15 cellular contexts compared by ENCODE assay signal in the genomic region with DNA sequence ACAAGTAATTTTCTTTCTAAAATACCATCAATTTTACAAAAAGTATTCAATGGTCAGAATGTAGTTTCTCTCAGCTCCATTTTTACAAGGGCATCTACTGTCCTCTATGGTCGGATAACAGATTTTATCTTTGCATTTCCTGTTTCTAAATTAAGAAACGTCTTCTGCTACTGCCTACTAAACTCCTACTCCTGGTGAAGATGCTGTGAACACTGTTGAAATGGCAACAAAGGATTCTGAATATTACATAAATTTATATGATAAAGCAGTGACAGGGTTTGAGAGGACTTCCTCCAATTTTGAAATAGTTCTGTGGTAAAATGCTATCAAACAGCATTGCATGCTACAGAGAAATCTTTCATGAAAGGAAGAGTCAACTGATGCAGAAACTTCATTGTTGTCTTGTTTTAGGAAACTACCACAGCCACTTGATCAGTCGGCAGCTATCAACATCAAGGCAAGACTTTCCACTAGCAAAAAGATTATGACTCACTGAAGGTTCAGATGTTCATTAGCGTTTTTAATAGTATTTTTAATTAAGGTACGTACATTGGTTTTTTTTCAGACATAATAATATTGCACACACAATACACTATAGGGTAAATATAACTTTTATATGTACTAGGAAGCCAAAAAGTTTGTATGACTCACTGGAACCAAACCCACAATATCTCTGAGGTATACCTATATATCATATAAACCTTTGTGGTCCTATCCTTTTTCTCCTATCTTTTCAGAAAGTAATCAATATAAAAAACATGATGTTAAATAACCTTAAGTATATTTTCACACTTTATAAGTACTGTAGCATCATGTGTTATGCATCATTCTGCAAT.
DNase-seq lines count a peak whose midpoint lies in the region; ATAC-seq and TF ChIP-seq lines count a peak whose summit lies in the region.
"Had no signal": no experiment of that assay in that cellular context is flagged by ENCODE, and none has a peak within 500 bp of the region (broad histone marks: within the 10 kb centered on the region; RNA-seq: fewer than 3 reads in every experiment).

No MANE protein-coding gene starts in this region.

- no peak overlapping the region for H2AFZ ChIP-seq in PC-9

- H3K4me1 ChIP-seq in PC-9 (replicated peaks; ENCODE audit: insufficient read depth), result no peaks in the 10 kb centered on the region

- peak; percentile 52 for ATAC-seq in activated T-helper 17 cell treated with anti-CD3 and anti-CD28 coated beads, Interleukin-2, amount 50 U/mL, for 72 hours (replicated peaks)
- ATAC-seq in stimulated activated effector memory CD8-positive, alpha-beta T cell treated with anti-CD3 and anti-CD28 coated beads, Interleukin-12 subunit alpha, Interleukin-12 subunit beta, amount 100 ng/mL, for 72 hours, result peak; percentile 55
- no peak for ATAC-seq in HG03342 (IDR thresholded peaks at IDR 0.05; ENCODE audit: unreplicated experiment)
- ATAC-seq: gastroesophageal sphincter, Panc1 had no signal

- H3K4me1 Mint-ChIP-seq in activated naive CD4-positive, alpha-beta T cell treated with anti-CD3 and anti-CD28 coated beads, Interleukin-2, amount 10 ng/mL, durations not matched to agents 7 days and 5 days, result peaks cover 19% of the 10 kb centered on the region
- H3K4me1 Mint-ChIP-seq in activated T-helper 17 cell treated with anti-CD3 and anti-CD28 coated beads, Interleukin-2, amount 50 U/mL, for 72 hours, result peaks cover 17% of the 10 kb centered on the region
- peaks cover 5% of the 10 kb centered on the region for H3K4me1 Mint-ChIP-seq in stimulated activated effector memory CD8-positive, alpha-beta T cell treated with anti-CD3 and anti-CD28 coated beads, Interleukin-12 subunit alpha, Interleukin-12 subunit beta, amount 100 ng/mL, for 72 hours
- H3K4me1 Mint-ChIP-seq: nephron had no signal

- H3K9me3 Mint-ChIP-seq in activated naive CD4-positive, alpha-beta T cell treated with anti-CD3 and anti-CD28 coated beads, Interleukin-2, amount 10 ng/mL, durations not matched to agents 7 days and 5 days, result no peaks in the 10 kb centered on the region
- H3K9me3 Mint-ChIP-seq in activated T-helper 17 cell treated with anti-CD3 and anti-CD28 coated beads, Interleukin-2, amount 50 U/mL, for 72 hours, result no peaks in the 10 kb centered on the region
- no peaks in the 10 kb centered on the region for H3K9me3 Mint-ChIP-seq in stimulated activated effector memory CD8-positive, alpha-beta T cell treated with anti-CD3 and anti-CD28 coated beads, Interleukin-12 subunit alpha, Interleukin-12 subunit beta, amount 100 ng/mL, for 72 hours
- H3K9me3 Mint-ChIP-seq: nephron had no signal

- H3K36me3 Mint-ChIP-seq in activated naive CD4-positive, alpha-beta T cell treated with anti-CD3 and anti-CD28 coated beads, Interleukin-2, amount 10 ng/mL, durations not matched to agents 7 days and 5 days, result peaks cover 26% of the 10 kb centered on the region
- peaks cover 25% of the 10 kb centered on the region for H3K36me3 Mint-ChIP-seq in activated T-helper 17 cell treated with anti-CD3 and anti-CD28 coated beads, Interleukin-2, amount 50 U/mL, for 72 hours (ENCODE audit: low read depth)
- peaks cover 17% of the 10 kb centered on the region for H3K36me3 Mint-ChIP-seq in stimulated activated effector memory CD8-positive, alpha-beta T cell treated with anti-CD3 and anti-CD28 coated beads, Interleukin-12 subunit alpha, Interleukin-12 subunit beta, amount 100 ng/mL, for 72 hours

- peaks cover 13% of the 10 kb centered on the region; the same call in 1 of the 2 replicates for H3F3A ChIP-seq in PC-9 (ENCODE audit: insufficient read depth, low read depth)

- H3K4me3 Mint-ChIP-seq in activated naive CD4-positive, alpha-beta T cell treated with anti-CD3 and anti-CD28 coated beads, Interleukin-2, amount 10 ng/mL, durations not matched to agents 7 days and 5 days, result no peak overlapping the region
- no peak overlapping the region for H3K4me3 Mint-ChIP-seq in activated T-helper 17 cell treated with anti-CD3 and anti-CD28 coated beads, Interleukin-2, amount 50 U/mL, for 72 hours
- no peak overlapping the region for H3K4me3 Mint-ChIP-seq in stimulated activated effector memory CD8-positive, alpha-beta T cell treated with anti-CD3 and anti-CD28 coated beads, Interleukin-12 subunit alpha, Interleukin-12 subunit beta, amount 100 ng/mL, for 72 hours
- H3K4me3 Mint-ChIP-seq: nephron had no signal

- no peak overlapping the region for H3K4me2 ChIP-seq in PC-9

- no peak for TF ChIP-seq CTCF in PC-9 (conservative IDR thresholded peaks at IDR 0.05)

- POLR2A ChIA-PET in PC-9 (lab: Charles Lee; ENCODE audit: unreplicated experiment), result interaction anchor here (0.7 kb wide), 1 partner anchor 9 kb away, joined by 5 read pairs; no protein-coding TSS in a partner anchor

- no peaks in the 10 kb centered on the region; the same call in 1 of the 2 replicates for H4K20me1 ChIP-seq in PC-9 (ENCODE audit: insufficient read depth)

- no peaks in the 10 kb centered on the region for H3K9me3 ChIP-seq in PC-9 (ENCODE audit: insufficient read depth, low read depth)
- H3K9me3 ChIP-seq: gastroesophageal sphincter had no signal

- H3K4me3 ChIP-seq in PC-9, result no peak overlapping the region
- H3K4me3 ChIP-seq: gastroesophageal sphincter had no signal

- no TSS peak for BruUV-seq in PC-9 (replicated peaks; lab: Mats Ljungman, UMichigan)

- no peak for DNase-seq in activated naive CD4-positive, alpha-beta T cell treated with anti-CD3 and anti-CD28 coated beads, Interleukin-2, amount 10 ng/mL, durations not matched to agents 7 days and 5 days
- no peak for DNase-seq in activated naive CD4-positive, alpha-beta T cell treated with anti-CD3 and anti-CD28 coated beads, Interleukin-2, amount 50 U/mL, for 16 hours
- DNase-seq in M059J (ENCODE audit: low read depth), result peak; percentile 41
- no peak for DNase-seq in stimulated activated effector memory CD8-positive, alpha-beta T cell treated with anti-CD3 and anti-CD28 coated beads, Interleukin-12 subunit alpha, Interleukin-12 subunit beta, amount 100 ng/mL, for 72 hours (ENCODE audit: low spot score in 2 of 2)
- no peak for DNase-seq in PC-9
- DNase-seq in NCI-H1092 treated with DMSO at 0.1 percent for 48 hours (lab: John Stamatoyannopoulos, UW), result no peak
- DNase-seq: activated CD8-positive, alpha-beta memory T cell treated with anti-CD3 and anti-CD28 coated beads, Interleukin-2, amount 50 U/mL, for 48 hours; GDM1; NCI-H2171; T1000 had no signal

- no peak overlapping the region for H3K27ac ChIP-seq in PC-9
- H3K27ac ChIP-seq: gastroesophageal sphincter had no signal

- H3K27me3 ChIP-seq in PC-9 (ENCODE audit: insufficient read depth, low read depth), result no peaks in the 10 kb centered on the region
- H3K27me3 ChIP-seq: gastroesophageal sphincter had no signal

- peak overlapping the region; percentile 79 for H3K27ac Mint-ChIP-seq in activated naive CD4-positive, alpha-beta T cell treated with anti-CD3 and anti-CD28 coated beads, Interleukin-2, amount 10 ng/mL, durations not matched to agents 7 days and 5 days
- H3K27ac Mint-ChIP-seq in activated T-helper 17 cell treated with anti-CD3 and anti-CD28 coated beads, Interleukin-2, amount 50 U/mL, for 72 hours, result no peak overlapping the region
- H3K27ac Mint-ChIP-seq in stimulated activated effector memory CD8-positive, alpha-beta T cell treated with anti-CD3 and anti-CD28 coated beads, Interleukin-12 subunit alpha, Interleukin-12 subunit beta, amount 100 ng/mL, for 72 hours, result peak overlapping the region; percentile 32
- H3K27ac Mint-ChIP-seq: nephron had no signal

- H3K27me3 Mint-ChIP-seq in activated naive CD4-positive, alpha-beta T cell treated with anti-CD3 and anti-CD28 coated beads, Interleukin-2, amount 10 ng/mL, durations not matched to agents 7 days and 5 days, result no peaks in the 10 kb centered on the region
- H3K27me3 Mint-ChIP-seq in activated T-helper 17 cell treated with anti-CD3 and anti-CD28 coated beads, Interleukin-2, amount 50 U/mL, for 72 hours, result no peaks in the 10 kb centered on the region

- CTCF ChIA-PET in activated naive CD4-positive, alpha-beta T cell treated with anti-CD3 and anti-CD28 coated beads, Interleukin-2, amount 10 ng/mL, durations not matched to agents 7 days and 5 days (lab: Charles Lee), result no interaction called here
- CTCF ChIA-PET in PC-9 (lab: Charles Lee), result no interaction called here

- H3K79me2 ChIP-seq in PC-9 (ENCODE audit: low read depth), result peaks cover 5% of the 10 kb centered on the region; the same call in 1 of the 2 replicates

- H3K9me2 ChIP-seq in PC-9 (ENCODE audit: insufficient read depth), result no peaks in the 10 kb centered on the region

- no peaks in the 10 kb centered on the region for H3K36me3 ChIP-seq in PC-9 (ENCODE audit: low read depth)

- intact Hi-C loops in PC-9 (cut with micrococcal nuclease; ENCODE audit: unreplicated experiment), result no loop called here
